31 cellular contexts compared by ENCODE assay signal in genomic region chr1:173049327-173049639, GRCh38. TPM values are rescaled to one million over a fixed set of nuclear protein-coding genes. Genes with fewer than 3 reads are reported as not detected.
"Had no signal": no experiment of that assay in that cellular context is flagged by ENCODE, and none has a peak within 500 bp of the region (broad histone marks: within the 10 kb centered on the region; RNA-seq: fewer than 3 reads in every experiment).

No MANE protein-coding gene starts in this region.

- H3K9me3 Mint-ChIP-seq: activated naive CD8-positive, alpha-beta T cell treated with anti-CD3 and anti-CD28 coated beads for 36 hours; activated T-cell treated with anti-CD3 and anti-CD28 coated beads, Interleukin-2, amount 50 U/mL, for 72 hours; brain; naive thymus-derived CD8-positive, alpha-beta T cell; neural crest cell; T-helper 2 cell treated with Interferon-gamma antibody and Interleukin-4, amounts not matched to agents 5 μg/mL and 100 μg/mL, for 36 hours had no signal

- H3K27me3 ChIP-seq: ascending aorta, gastrocnemius medialis, tibial nerve had no signal

- DNase-seq: activated CD4-positive, alpha-beta T cell treated with anti-CD3 and anti-CD28 coated beads for 36 hours; activated CD4-positive, alpha-beta T cell treated with anti-CD3 and anti-CD28 coated beads, Interleukin-2, amount 50 U/mL, for 4 hours; activated CD4-positive, CD25-positive, alpha-beta regulatory T cell; activated naive CD4-positive, alpha-beta T cell treated with Interleukin-2 at 50 U/mL for 16 hours; activated naive CD8-positive, alpha-beta T cell treated with anti-CD3 and anti-CD28 coated beads for 36 hours; activated T-cell treated with anti-CD3 and anti-CD28 coated beads for 4 hours; activated T-cell treated with anti-CD3 and anti-CD28 coated beads, Interleukin-2, amount 50 U/mL, for 72 hours; caudate nucleus; cortex of kidney; gastrocnemius medialis; glutamatergic neuron; islet precursor cell; left cardiac atrium; midbrain; naive thymus-derived CD8-positive, alpha-beta T cell; nucleus accumbens; right cardiac atrium; stimulated activated CD4-positive, alpha-beta T cell treated with anti-CD3 and anti-CD28 coated beads, Interleukin-15, amount 100 ng/mL, for 24 hours; stimulated activated CD4-positive, alpha-beta T cell treated with anti-CD3 and anti-CD28 coated beads, Interleukin-2, amount 100 ng/mL, for 24 hours; stimulated activated naive CD4-positive, alpha-beta T cell treated with Interleukin-2 at 50 U/mL for 16 hours; T-helper 1 cell had no signal

- H3K4me3 ChIP-seq: ascending aorta, gastrocnemius medialis, tibial nerve had no signal

- H3K36me3 Mint-ChIP-seq: brain; naive thymus-derived CD8-positive, alpha-beta T cell had no signal

- H3K27ac ChIP-seq: ascending aorta, gastrocnemius medialis, parathyroid adenoma, tibial nerve had no signal

- ATAC-seq: activated CD4-positive, alpha-beta T cell treated with anti-CD3 and anti-CD28 coated beads for 36 hours; activated T-cell treated with anti-CD3 and anti-CD28 coated beads, Interleukin-2, amount 50 U/mL, for 72 hours; gastrocnemius medialis; left cardiac atrium; naive thymus-derived CD8-positive, alpha-beta T cell; right cardiac atrium had no signal

- H3K4me1 ChIP-seq: ascending aorta had no signal

- H2AFZ ChIP-seq: parathyroid adenoma had no signal

- H3K27me3 Mint-ChIP-seq: activated CD4-positive, alpha-beta T cell treated with anti-CD3 and anti-CD28 coated beads for 36 hours; activated naive CD8-positive, alpha-beta T cell treated with anti-CD3 and anti-CD28 coated beads for 36 hours; brain; naive thymus-derived CD8-positive, alpha-beta T cell had no signal

- H3K27ac Mint-ChIP-seq: activated CD4-positive, alpha-beta T cell treated with anti-CD3 and anti-CD28 coated beads for 36 hours; activated naive CD8-positive, alpha-beta T cell treated with anti-CD3 and anti-CD28 coated beads for 36 hours; activated T-cell treated with anti-CD3 and anti-CD28 coated beads, Interleukin-2, amount 50 U/mL, for 72 hours; brain; naive thymus-derived CD8-positive, alpha-beta T cell; T-helper 2 cell treated with Interferon-gamma antibody and Interleukin-4, amounts not matched to agents 5 μg/mL and 100 μg/mL, for 36 hours had no signal

- H3K79me2 ChIP-seq: parathyroid adenoma had no signal

- H3K4me1 Mint-ChIP-seq: brain, neural crest cell had no signal

- H3K4me3 Mint-ChIP-seq: activated CD4-positive, alpha-beta T cell treated with anti-CD3 and anti-CD28 coated beads for 36 hours; activated naive CD8-positive, alpha-beta T cell treated with anti-CD3 and anti-CD28 coated beads for 36 hours; activated T-cell treated with anti-CD3 and anti-CD28 coated beads, Interleukin-2, amount 50 U/mL, for 72 hours; brain; naive thymus-derived CD8-positive, alpha-beta T cell; neural crest cell; T-helper 2 cell treated with Interferon-gamma antibody and Interleukin-4, amounts not matched to agents 5 μg/mL and 100 μg/mL, for 36 hours had no signal

- H3K9me3 ChIP-seq: ascending aorta, gastrocnemius medialis, tibial nerve had no signal

- H3K9ac ChIP-seq: parathyroid adenoma had no signal

- H3K36me3 ChIP-seq: ascending aorta, gastrocnemius medialis, tibial nerve had no signal

RNA-seq across cellular contexts. Expression of gene TNFSF18, which starts 1.5 kb away (rescaled TPM):
- total RNA-seq: activated CD4-positive, alpha-beta T cell treated with anti-CD3 and anti-CD28 coated beads for 36 hours; activated naive CD8-positive, alpha-beta T cell treated with anti-CD3 and anti-CD28 coated beads for 36 hours; activated T-cell treated with anti-CD3 and anti-CD28 coated beads, Interleukin-2, amount 50 U/mL, for 72 hours; ascending aorta; chondrocyte; epithelial cell of proximal tubule; gastrocnemius medialis; naive thymus-derived CD8-positive, alpha-beta T cell; neural crest cell; right cardiac atrium; tibial nerve had no signal
- polyA plus RNA-seq: liver; naive thymus-derived CD8-positive, alpha-beta T cell; right cardiac atrium; urinary bladder had no signal
